ENCODE assay signal across 17 cellular contexts in genomic region chr6:120779441-120779840, GRCh38.
DNase-seq lines count a peak whose midpoint lies in the region; ATAC-seq lines count a peak whose summit lies in the region.
"Had no signal": no experiment of that assay in that cellular context is flagged by ENCODE, and none has a peak within 500 bp of the region (broad histone marks: within the 10 kb centered on the region; RNA-seq: fewer than 3 reads in every experiment).

No MANE protein-coding gene starts in this region.

- DNase-seq in neuronal stem cell (ENCODE audit: low spot score) (no peak), NCI-H1092 (lab: John Stamatoyannopoulos, UW) (no peak)
- no peak for DNase-seq in stimulated activated effector memory CD8-positive, alpha-beta T cell treated with anti-CD3 and anti-CD28 coated beads, Interleukin-12 subunit alpha, Interleukin-12 subunit beta, amount 100 ng/mL, for 72 hours (ENCODE audit: low spot score in 2 of 2)
- DNase-seq: C1 segment of cervical spinal cord; Calu3; CD4-positive, alpha-beta memory T cell; COR-L47; DMS53; DMS79 treated with DMSO at 0.1 percent for 48 hours; GF-D8; GOT3; HFFc6 had no signal

- H3K36me3 Mint-ChIP-seq in stimulated activated effector memory CD8-positive, alpha-beta T cell treated with anti-CD3 and anti-CD28 coated beads, Interleukin-12 subunit alpha, Interleukin-12 subunit beta, amount 100 ng/mL, for 72 hours = no peaks in the 10 kb centered on the region
- H3K36me3 Mint-ChIP-seq: CD4-positive, alpha-beta memory T cell had no signal

- H3K4me3 Mint-ChIP-seq in stimulated activated effector memory CD8-positive, alpha-beta T cell treated with anti-CD3 and anti-CD28 coated beads, Interleukin-12 subunit alpha, Interleukin-12 subunit beta, amount 100 ng/mL, for 72 hours = no peak overlapping the region
- H3K4me3 Mint-ChIP-seq: CD4-positive, alpha-beta memory T cell; HFFc6 had no signal

- H3K4me2 ChIP-seq in neuronal stem cell (ENCODE audit: insufficient read depth, low read length, poor library complexity, severe bottlenecking) = no peak overlapping the region

- H3K9ac ChIP-seq in neuronal stem cell (ENCODE audit: low read depth, low read length, poor library complexity) = no peak overlapping the region

- H2AFZ ChIP-seq in neuronal stem cell (ENCODE audit: low read length) = no peak overlapping the region

- H4K8ac ChIP-seq in neuronal stem cell (ENCODE audit: low read depth, low read length) = peak overlapping the region; percentile 82

- no peak overlapping the region for H3K23ac ChIP-seq in neuronal stem cell (ENCODE audit: low read depth, low read length, poor library complexity)

- H3K4me3 ChIP-seq in neuronal stem cell (ENCODE audit: low read length in 2 of 2) = no peak overlapping the region
- H3K4me3 ChIP-seq: HAP-1 had no signal

- no peak overlapping the region for H2BK15ac ChIP-seq in neuronal stem cell (ENCODE audit: low read length)

- no peaks in the 10 kb centered on the region for H3K79me1 ChIP-seq in neuronal stem cell (ENCODE audit: low read depth, low read length)

- no peaks in the 10 kb centered on the region for H3K36me3 ChIP-seq in neuronal stem cell (replicated peaks in 1 of 2; ENCODE audit: control insufficient read depth in 2 of 2, insufficient read depth in 2 of 2, low read length in 2 of 2)
- H3K36me3 ChIP-seq: HAP-1 had no signal

- H3K18ac ChIP-seq in neuronal stem cell (ENCODE audit: low read length) = no peak overlapping the region

- H3K27ac Mint-ChIP-seq in stimulated activated effector memory CD8-positive, alpha-beta T cell treated with anti-CD3 and anti-CD28 coated beads, Interleukin-12 subunit alpha, Interleukin-12 subunit beta, amount 100 ng/mL, for 72 hours = no peak overlapping the region
- H3K27ac Mint-ChIP-seq: CD4-positive, alpha-beta memory T cell; HFFc6 had no signal

- peaks cover 8% of the 10 kb centered on the region for H3K9me3 Mint-ChIP-seq in stimulated activated effector memory CD8-positive, alpha-beta T cell treated with anti-CD3 and anti-CD28 coated beads, Interleukin-12 subunit alpha, Interleukin-12 subunit beta, amount 100 ng/mL, for 72 hours

- H2AK5ac ChIP-seq in neuronal stem cell (ENCODE audit: low read depth, low read length) = peak overlapping the region; percentile 28

- no peak overlapping the region for H3K27ac ChIP-seq in neuronal stem cell (replicated peaks; ENCODE audit: low read length)

- no peak overlapping the region for H3K14ac ChIP-seq in neuronal stem cell (ENCODE audit: low read length)

- no peaks in the 10 kb centered on the region for H3K4me1 Mint-ChIP-seq in stimulated activated effector memory CD8-positive, alpha-beta T cell treated with anti-CD3 and anti-CD28 coated beads, Interleukin-12 subunit alpha, Interleukin-12 subunit beta, amount 100 ng/mL, for 72 hours
- H3K4me1 Mint-ChIP-seq: CD4-positive, alpha-beta memory T cell had no signal

- WGBS in neuronal stem cell (ENCODE audit: extremely low coverage in 2 of 2, insufficient read length in 2 of 2, insufficient replicate concordance in 1 of 2), 2 donors = no CpG with 5 or more reads among the region's 4 CpGs

- no peaks in the 10 kb centered on the region for H3K4me1 ChIP-seq in neuronal stem cell (ENCODE audit: control insufficient read depth in 2 of 2, insufficient read depth in 1 of 2, low read depth in 1 of 2, low read length in 2 of 2)
- H3K4me1 ChIP-seq: HAP-1 had no signal

- H4K91ac ChIP-seq in neuronal stem cell (ENCODE audit: low read depth, low read length, poor library complexity) = peak overlapping the region; percentile 12

- H3K9me3 ChIP-seq in neuronal stem cell (replicated peaks in 1 of 2; ENCODE audit: control insufficient read depth in 2 of 2, insufficient read depth in 1 of 2, low read depth in 1 of 2, low read length in 2 of 2) = no peaks in the 10 kb centered on the region
- H3K9me3 ChIP-seq: HAP-1 had no signal

- H3K27me3 ChIP-seq in neuronal stem cell (ENCODE audit: control insufficient read depth in 3 of 3, insufficient read depth in 3 of 3, low read depth in 1 of 3, low read length in 3 of 3) = no peaks in the 10 kb centered on the region

- no peak overlapping the region for H2BK12ac ChIP-seq in neuronal stem cell (ENCODE audit: low read length)

- no peak overlapping the region for H2BK5ac ChIP-seq in neuronal stem cell (ENCODE audit: low read length)

- peak; percentile 10 for ATAC-seq in esophagus mucosa
- ATAC-seq in stimulated activated effector memory CD8-positive, alpha-beta T cell treated with anti-CD3 and anti-CD28 coated beads, Interleukin-12 subunit alpha, Interleukin-12 subunit beta, amount 100 ng/mL, for 72 hours = peak; percentile 40
- ATAC-seq in HG03521 (IDR thresholded peaks at IDR 0.05; ENCODE audit: unreplicated experiment) = no peak
- ATAC-seq in HG03196 (IDR thresholded peaks at IDR 0.05; ENCODE audit: unreplicated experiment) = no peak
- ATAC-seq in GM21367 (IDR thresholded peaks at IDR 0.05; ENCODE audit: unreplicated experiment) = no peak

- H3K4ac ChIP-seq in neuronal stem cell (ENCODE audit: low read length) = no peak overlapping the region

- no peak overlapping the region for H2BK120ac ChIP-seq in neuronal stem cell (ENCODE audit: low read depth, low read length)

Comparison
In these comparisons a context has a peak if more than half of its experiments do, and no peak if none do; other contexts are left out.
1. ATAC-seq: peak in esophagus mucosa (single experiment) and stimulated activated effector memory CD8-positive, alpha-beta T cell treated with anti-CD3 and anti-CD28 coated beads, Interleukin-12 subunit alpha, Interleukin-12 subunit beta, amount 100 ng/mL, for 72 hours (single experiment); none in HG03521 (single experiment), HG03196 (single experiment) and GM21367 (single experiment).